8 cellular contexts compared by ENCODE assay signal in the genomic region with DNA sequence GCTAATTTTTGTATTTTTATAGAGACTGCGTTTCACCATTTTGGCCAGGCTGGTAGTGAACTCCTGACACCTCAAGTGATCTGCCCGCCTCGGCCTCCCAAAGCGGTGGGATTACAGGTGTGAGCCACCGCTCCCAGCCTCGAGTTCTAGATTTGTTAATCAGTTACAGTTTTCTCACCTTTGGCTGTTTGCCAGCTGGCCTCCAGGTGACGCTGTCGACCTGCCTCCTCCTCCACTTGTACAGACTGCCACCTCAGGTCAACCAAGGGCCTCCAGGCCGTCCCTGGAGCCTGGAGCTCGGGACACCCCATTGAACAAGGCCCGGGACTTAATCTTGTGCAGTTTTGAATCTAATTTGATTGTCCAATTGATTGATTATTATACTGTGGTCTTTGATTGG. TPM values are rescaled to one million over a fixed set of nuclear protein-coding genes. Genes with fewer than 3 reads are reported as not detected.
DNase-seq lines count a peak whose midpoint lies in the region; ATAC-seq and TF ChIP-seq lines count a peak whose summit lies in the region.

No MANE protein-coding gene starts in this region.

- no peak for ATAC-seq in GM21619 (IDR thresholded peaks at IDR 0.05; ENCODE audit: unreplicated experiment)
- no peak for ATAC-seq in GM21717 (IDR thresholded peaks at IDR 0.05; ENCODE audit: unreplicated experiment)

- intact Hi-C loops in head of caudate nucleus (cut with DNase I), result no loop called here

- no peaks in the 10 kb centered on the region for H3K36me3 Mint-ChIP-seq in endothelial cell (ENCODE audit: low read depth, unreplicated experiment)

- H3K27me3 Mint-ChIP-seq in endothelial cell (ENCODE audit: unreplicated experiment), result no peaks in the 10 kb centered on the region

- DNase-seq in HEK293T (ENCODE audit: extremely low spot score) (peak; percentile 49), T-helper 22 cell (ENCODE audit: low read depth) (peak; percentile 36), endothelial cell (ENCODE audit: low spot score) (peak; percentile 72), head of caudate nucleus (no peak), AML-193 (lab: John Stamatoyannopoulos, UW) (no peak)
- DNase-seq in stimulated activated CD4-positive, alpha-beta T cell treated with anti-CD3 and anti-CD28 coated beads, Interleukin-4, amount 100 ng/mL, for 4 hours, result peak; percentile 47 to 52

- TF ChIP-seq CTCF in endothelial cell (IDR thresholded peaks at IDR 0.05; ENCODE audit: unreplicated experiment), result peak; percentile 61

- H3K4me1 Mint-ChIP-seq in endothelial cell (ENCODE audit: unreplicated experiment), result no peaks in the 10 kb centered on the region

- H3K4me3 Mint-ChIP-seq in endothelial cell (ENCODE audit: unreplicated experiment), result no peak overlapping the region

- no peaks in the 10 kb centered on the region for H3K9me3 Mint-ChIP-seq in endothelial cell (ENCODE audit: unreplicated experiment)

- no peak overlapping the region for H3K27ac Mint-ChIP-seq in endothelial cell (ENCODE audit: unreplicated experiment)

- CTCF ChIA-PET in HEK293T (lab: Yijun Ruan, JAX), result interaction anchor here (0.7 to 1.8 kb wide), 6 partner anchors 10 to 67 kb away, joined by 3 to 6 read pairs (median 4); no protein-coding TSS in a partner anchor

- POLR2A ChIA-PET in HEK293T (lab: Yijun Ruan, JAX), result interaction anchor here (0.8 to 2.8 kb wide), 4 partner anchors 33 to 45 kb away, joined by 3 to 15 read pairs (median 6); a partner anchor contains a TSS

TF ChIP-seq in HEK293T, 16 proteins besides CTCF, POLR2A, EP300 and RAD21:
- TF ChIP-seq BHLHE40 (IDR thresholded peaks at IDR 0.05; ENCODE audit: borderline replicate concordance), result no peak
- no peak for TF ChIP-seq CTBP1 (IDR thresholded peaks at IDR 0.05; ENCODE audit: borderline replicate concordance)
- TF ChIP-seq NFRKB (IDR thresholded peaks at IDR 0.05), result no peak
- TF ChIP-seq FOXK2 (IDR thresholded peaks at IDR 0.05), result no peak
- TF ChIP-seq ARNT (IDR thresholded peaks at IDR 0.05), result no peak
- no peak for TF ChIP-seq FOXM1 (IDR thresholded peaks at IDR 0.05; ENCODE audit: borderline replicate concordance)
- TF ChIP-seq L3MBTL2 (conservative IDR thresholded peaks at IDR 0.05), result no peak

RNA-seq across cellular contexts. Expression of a gene that starts 45.5 kb away (rescaled TPM):
- 115 TPM for total RNA-seq in endothelial cell (ENCODE audit: unreplicated experiment)

RNA-seq across cellular contexts. Expression of a gene that starts 45.5 kb away (rescaled TPM):
- 31.8 TPM for total RNA-seq in endothelial cell (ENCODE audit: unreplicated experiment)

Comparison
In these comparisons a context has a peak if more than half of its experiments do, and no peak if none do; other contexts are left out.
1. DNase-seq: peak in HEK293T (single experiment), T-helper 22 cell (single experiment), endothelial cell (single experiment) and stimulated activated CD4-positive, alpha-beta T cell treated with anti-CD3 and anti-CD28 coated beads, Interleukin-4, amount 100 ng/mL, for 4 hours (2 of 2); none in head of caudate nucleus (0 of 42) and AML-193 (0 of 2).